In the genomic region with DNA sequence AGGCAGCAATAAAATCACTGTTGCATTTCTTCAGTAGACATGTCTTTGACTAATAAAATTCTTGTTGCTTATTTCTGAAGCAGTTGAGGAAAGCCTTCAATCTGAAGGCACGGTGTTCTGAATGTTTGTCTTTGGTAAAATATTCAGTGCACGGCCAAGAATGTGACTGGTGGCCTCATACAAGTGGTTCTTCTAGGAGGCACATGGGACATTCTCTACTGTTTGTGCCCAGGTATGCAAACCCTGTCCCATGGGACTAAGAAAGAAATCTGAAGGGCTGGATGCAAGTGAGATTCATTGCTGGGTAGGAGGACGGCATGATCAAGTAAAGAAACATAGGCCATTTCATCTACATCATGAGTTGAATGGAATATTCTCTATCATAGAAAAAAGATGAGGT, we compare ENCODE assay signal across 28 cellular contexts.
"Had no signal": no experiment of that assay in that cellular context is flagged by ENCODE, and none has a peak within 500 bp of the region (broad histone marks: within the 10 kb centered on the region; RNA-seq: fewer than 3 reads in every experiment).

No MANE protein-coding gene starts in this region.

- H3K4me3 Mint-ChIP-seq: dendritic cell treated with granulocyte-macrophage colony-stimulating factor and Interleukin-4, amounts not matched to agents 40 ng/mL and 50 ng/mL, for 4 days; effector memory CD8-positive, alpha-beta T cell; endodermal cell; immature natural killer cell; memory B cell had no signal

- FAIRE-seq: kidney had no signal

- DNase-seq: colonic mucosa; cortex of kidney; effector CD8-positive, alpha-beta T cell; effector memory CD8-positive, alpha-beta T cell; endodermal cell; erythroblast; esophagus squamous epithelium; foreskin fibroblast; foreskin melanocyte; gastrocnemius medialis; heart left ventricle; hypothalamus; immature natural killer cell; islet precursor cell; kidney; kidney glomerular epithelial cell; left colon; left ventricle myocardium superior; mammary epithelial cell; mesendoderm; midbrain had no signal

- H3K27ac Mint-ChIP-seq: dendritic cell treated with granulocyte-macrophage colony-stimulating factor and Interleukin-4, amounts not matched to agents 40 ng/mL and 50 ng/mL, for 4 days; effector memory CD8-positive, alpha-beta T cell; endodermal cell; immature natural killer cell; memory B cell had no signal

- H3K27ac ChIP-seq: colonic mucosa, epithelial cell of prostate, esophagus squamous epithelium, gastrocnemius medialis, heart left ventricle, hepatocyte had no signal

- H3K36me3 ChIP-seq: colonic mucosa, esophagus squamous epithelium, gastrocnemius medialis, heart left ventricle had no signal

- H3K4me1 ChIP-seq: colonic mucosa, esophagus squamous epithelium, gastrocnemius medialis, heart left ventricle had no signal

- ATAC-seq: effector memory CD8-positive, alpha-beta T cell; esophagus mucosa; gastrocnemius medialis; heart left ventricle; left colon; left lobe of liver; left ventricle myocardium superior had no signal

- H3K9me3 Mint-ChIP-seq: dendritic cell treated with granulocyte-macrophage colony-stimulating factor and Interleukin-4, amounts not matched to agents 40 ng/mL and 50 ng/mL, for 4 days had no signal

- H3K9me3 ChIP-seq: colonic mucosa, esophagus squamous epithelium, gastrocnemius medialis had no signal

- H3K27me3 Mint-ChIP-seq: dendritic cell treated with granulocyte-macrophage colony-stimulating factor and Interleukin-4, amounts not matched to agents 40 ng/mL and 50 ng/mL, for 4 days; memory B cell had no signal

- H3K27me3 ChIP-seq: colonic mucosa, esophagus squamous epithelium, gastrocnemius medialis, heart left ventricle, hepatocyte had no signal

- H3K4me3 ChIP-seq: colonic mucosa, esophagus squamous epithelium, gastrocnemius medialis, heart left ventricle, hepatocyte, lung had no signal

- H3K36me3 Mint-ChIP-seq: immature natural killer cell, memory B cell had no signal

- H3K4me1 Mint-ChIP-seq: endodermal cell, immature natural killer cell, memory B cell had no signal
